21 cellular contexts compared by ENCODE assay signal in the genomic region with DNA sequence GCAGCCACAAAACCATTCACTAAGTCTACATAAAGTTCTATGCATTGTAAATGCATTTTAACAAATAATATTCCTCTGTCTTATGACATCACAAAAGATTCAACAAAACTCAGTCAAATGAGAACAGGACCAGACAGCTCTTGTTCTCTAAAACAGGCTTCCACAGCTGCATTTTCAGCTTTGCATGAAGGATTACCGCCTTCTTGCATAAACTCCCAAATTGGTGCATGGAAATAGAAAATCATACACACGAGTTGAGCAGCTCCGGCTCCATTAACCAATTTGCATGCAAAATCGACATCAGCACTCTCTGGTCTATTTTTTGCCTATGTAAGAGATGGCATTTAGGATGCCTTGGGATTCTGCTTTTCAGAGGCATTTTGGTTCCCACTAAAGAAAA.
"Had no signal": no experiment of that assay in that cellular context is flagged by ENCODE, and none has a peak within 500 bp of the region (broad histone marks: within the 10 kb centered on the region; RNA-seq: fewer than 3 reads in every experiment).

No MANE protein-coding gene starts in this region.

- H3K27me3 Mint-ChIP-seq: activated B cell treated with CpG ODN at 0.5 μM for 24 hours; activated CD4-positive, alpha-beta T cell treated with anti-CD3 and anti-CD28 coated beads for 36 hours; naive thymus-derived CD4-positive, alpha-beta T cell; T-helper 17 cell had no signal

- H3K4me2 ChIP-seq: neural progenitor cell had no signal

- H3K27ac Mint-ChIP-seq: activated B cell treated with CpG ODN at 0.5 μM for 24 hours; activated CD4-positive, alpha-beta T cell treated with anti-CD3 and anti-CD28 coated beads for 36 hours; activated naive CD4-positive, alpha-beta T cell treated with anti-CD3 and anti-CD28 coated beads for 36 hours; neural progenitor cell; T-helper 17 cell had no signal

- H3K36me3 Mint-ChIP-seq: brain, neural progenitor cell had no signal

- H3K4me3 ChIP-seq: lung, neural progenitor cell, spleen, stomach, suprapubic skin, uterus had no signal

- H3K9me3 Mint-ChIP-seq: neural progenitor cell had no signal

- H3K27me3 ChIP-seq: neural progenitor cell, spleen, stomach, suprapubic skin, uterus had no signal

- H3K4me1 ChIP-seq: neural progenitor cell had no signal

- H3K36me3 ChIP-seq: neural progenitor cell, stomach, suprapubic skin, uterus had no signal

- H3K27ac ChIP-seq: epithelial cell of prostate, neural progenitor cell, spleen, stomach, suprapubic skin had no signal

- DNase-seq: activated B cell treated with CpG ODN at 0.5 μM for 24 hours; activated CD4-positive, alpha-beta T cell treated with anti-CD3 and anti-CD28 coated beads for 36 hours; activated CD4-positive, alpha-beta T cell treated with anti-CD3 and anti-CD28 coated beads, Interleukin-2, amount 50 U/mL, for 4 hours; activated CD8-positive, alpha-beta memory T cell treated with anti-CD3 and anti-CD28 coated beads for 24 hours; activated CD8-positive, alpha-beta memory T cell treated with anti-CD3 and anti-CD28 coated beads, Interleukin-2, amount 50 U/mL, for 4 hours; activated effector memory CD4-positive, alpha-beta T cell treated with Interleukin-2 at 50 U/mL for 16 hours; activated naive CD4-positive, alpha-beta T cell treated with anti-CD3 and anti-CD28 coated beads for 36 hours; activated T-cell treated with anti-CD3 and anti-CD28 coated beads, Interleukin-2, amount 50 U/mL, for 48 hours; kidney; naive thymus-derived CD4-positive, alpha-beta T cell; spleen; stimulated activated CD4-positive, alpha-beta T cell treated with anti-CD3 and anti-CD28 coated beads, Interleukin-4, amount 100 ng/mL, for 24 hours; stomach; T-helper 17 cell; trophoblast cell; uterus had no signal

- ATAC-seq: activated CD4-positive, alpha-beta T cell treated with anti-CD3 and anti-CD28 coated beads for 36 hours; naive thymus-derived CD4-positive, alpha-beta T cell; T-helper 17 cell had no signal

- H3K9me3 ChIP-seq: spleen, stomach, suprapubic skin, uterus had no signal

- H2AFZ ChIP-seq: neural progenitor cell had no signal

- FAIRE-seq: kidney had no signal

- H3K9ac ChIP-seq: neural progenitor cell had no signal

- H3K4me3 Mint-ChIP-seq: activated B cell treated with CpG ODN at 0.5 μM for 24 hours; activated CD4-positive, alpha-beta T cell treated with anti-CD3 and anti-CD28 coated beads for 36 hours; activated naive CD4-positive, alpha-beta T cell treated with anti-CD3 and anti-CD28 coated beads for 36 hours; brain; naive thymus-derived CD4-positive, alpha-beta T cell; neural progenitor cell; T-helper 17 cell had no signal
